ENCODE assay signal across 8 cellular contexts in genomic region chr1:32741067-32741416, GRCh38. TPM values are rescaled to one million over a fixed set of nuclear protein-coding genes. Genes with fewer than 3 reads are reported as not detected.
A peak's percentile ranks its signal among the peaks of the same experiment; 100 is the strongest.
DNase-seq lines count a peak whose midpoint lies in the region; ATAC-seq, FAIRE-seq and TF ChIP-seq lines count a peak whose summit lies in the region.

No MANE protein-coding gene starts in this region.

- H3K27me3 ChIP-seq in GM12878 (replicated peaks in 1 of 2; ENCODE audit: control insufficient read depth in 2 of 2, insufficient read depth in 2 of 2, low read length in 1 of 2) (peaks cover 5 to 11% of the 10 kb centered on the region in 2 experiments), left lung (peaks cover 0 to 30% of the 10 kb centered on the region in 2 donors), testis (no peaks in the 10 kb centered on the region)

- H3K27ac ChIP-seq in GM12878 (ENCODE audit: control insufficient read depth, insufficient read depth) (no peak overlapping the region), left lung (peak overlapping the region; percentile 53 to 56), testis (peak overlapping the region in 1 of 2 donors; percentile 80), caudate nucleus (ENCODE audit: low read depth, low read length) (no peak overlapping the region)

- no TSS peak for BruUV-seq in GM12878 (replicated peaks; lab: Mats Ljungman, UMichigan)

- TF ChIP-seq CTCF in GM12878 (IDR thresholded peaks at IDR 0.05 in 2 of 3, conservative IDR thresholded peaks at IDR 0.05 in 1 of 3; ENCODE audit: control insufficient read depth in 2 of 3, extremely low read depth in 1 of 3, insufficient read depth in 1 of 3, low read depth in 3 of 3, low read length in 3 of 3) (no peak), left lung (IDR thresholded peaks at IDR 0.05) (no peak), testis (IDR thresholded peaks at IDR 0.05) (no peak)

- RAD21 ChIA-PET in GM12878 (lab: Charles Lee; ENCODE audit: unreplicated experiment), result no interaction called here

- 0 out of 2 replicates have a peak overlapping the region, but pooled peaks have one; percentile 10 for H3K9ac ChIP-seq in GM12878 (ENCODE audit: control insufficient read depth, insufficient read depth, low read length)

- DNase-seq in NCI-H1417 (lab: John Stamatoyannopoulos, UW) (peak in 2 of 3 experiments; percentile 26 to 39), NCI-H1417 treated with DMSO at 0.1 percent for 48 hours (lab: John Stamatoyannopoulos, UW) (no peak), GM12878 (ENCODE audit: low read depth, low spot score) (no peak), left lung (no peak), testis (no peak), caudate nucleus (lab: John Stamatoyannopoulos, UW) (no peak), NCI-H128 (lab: John Stamatoyannopoulos, UW; ENCODE audit: unreplicated experiment) (no peak)
- no peak for DNase-seq in stimulated activated naive CD4-positive, alpha-beta T cell (lab: John Stamatoyannopoulos, UW)

- SMC1A ChIA-PET in GM12878 (lab: Charles Lee; ENCODE audit: uncharacterized antibody, unreplicated experiment), result no interaction called here

- ATAC-seq in GM12878 (no peak), left lung (no peak)

- no peaks in the 10 kb centered on the region for H3K4me1 ChIP-seq in GM12878 (ENCODE audit: control insufficient read depth, insufficient read depth, low read length)
- peaks cover 10 to 23% of the 10 kb centered on the region in 2 donors for H3K4me1 ChIP-seq in left lung
- H3K4me1 ChIP-seq in testis, result peaks cover 23% of the 10 kb centered on the region

- no peak for TF ChIP-seq RAD21 in GM12878 (IDR thresholded peaks at IDR 0.05; ENCODE audit: insufficient read depth, low read depth, low read length)

- in situ Hi-C loops in GM12878 (cut with MboI), result no loop called here

- no peaks in the 10 kb centered on the region for H3K9me3 ChIP-seq in GM12878 (replicated peaks; ENCODE audit: control insufficient read depth, insufficient read depth, low read length)
- no peaks in the 10 kb centered on the region for H3K9me3 ChIP-seq in left lung
- no peaks in the 10 kb centered on the region for H3K9me3 ChIP-seq in testis

- WGBS in GM12878 (ENCODE audit: insufficient coverage, insufficient replicate concordance, low lambda C conversion rate, missing lambda C conversion rate), result 55% methylated on average over 10 of the region's 10 CpGs
- 19 to 35% methylated on average over 8 to 10 of the region's 10 CpGs for WGBS in testis, 2 donors

- H4K20me1 ChIP-seq in GM12878 (ENCODE audit: control insufficient read depth, insufficient read depth), result no peaks in the 10 kb centered on the region

- no peaks in the 10 kb centered on the region for H3K36me3 ChIP-seq in GM12878 (ENCODE audit: control insufficient read depth in 2 of 2, insufficient read depth in 2 of 2, low read length in 1 of 2)
- H3K36me3 ChIP-seq in left lung, result no peaks in the 10 kb centered on the region
- H3K36me3 ChIP-seq in testis (ENCODE audit: low read depth, missing control alignments), result no peaks in the 10 kb centered on the region

- no peak for FAIRE-seq in GM12878 (lab: Jason Lieb, UNC)

- no peaks in the 10 kb centered on the region for H3K79me2 ChIP-seq in GM12878 (ENCODE audit: control insufficient read depth, insufficient read depth, low read length)

- TF ChIP-seq EP300 in GM12878 (IDR thresholded peaks at IDR 0.05; ENCODE audit: borderline replicate concordance in 1 of 2, control insufficient read depth in 1 of 2, low read depth in 2 of 2, low read length in 2 of 2), result no peak

- TF ChIP-seq POLR2A in GM12878 (IDR thresholded peaks at IDR 0.05; ENCODE audit: low read depth, low read length), result no peak
- TF ChIP-seq POLR2A in testis (IDR thresholded peaks at IDR 0.05), result no peak

- H3K4me3 ChIP-seq in GM12878 (peak overlapping the region; percentile 50; the same call in 1 of the 2 replicates), left lung (peak overlapping the region; percentile 49 to 64), testis (peak overlapping the region; percentile 65 to 67)

- CTCF ChIA-PET in GM12878 (lab: Yijun Ruan, JAX), result interaction anchor here (0.6 kb wide), 1 partner anchor 38 kb away, joined by 3 read pairs; no protein-coding TSS in a partner anchor

- peak overlapping the region; percentile 52 for H3K4me2 ChIP-seq in GM12878 (ENCODE audit: control insufficient read depth, insufficient read depth)

- H2AFZ ChIP-seq in GM12878 (ENCODE audit: control insufficient read depth, low read depth, low read length), result no peak overlapping the region

- intact Hi-C loops in GM12878 (cut with micrococcal nuclease; ENCODE audit: unreplicated experiment), result no loop called here
- intact Hi-C loops in left lung (cut with DNase I), result no loop called here
- intact Hi-C loops in testis (cut with DNase I; ENCODE audit: low total_unique reads), result no loop called here

- POLR2A ChIA-PET in GM12878 (lab: Charles Lee), result no interaction called here

TF ChIP-seq in GM12878, 131 proteins besides CTCF, POLR2A, EP300 and RAD21:
- no peak for TF ChIP-seq HDGF (IDR thresholded peaks at IDR 0.05)
- no peak for TF ChIP-seq GATAD2B (conservative IDR thresholded peaks at IDR 0.05; ENCODE audit: low read depth)
- TF ChIP-seq, protein P1, sequence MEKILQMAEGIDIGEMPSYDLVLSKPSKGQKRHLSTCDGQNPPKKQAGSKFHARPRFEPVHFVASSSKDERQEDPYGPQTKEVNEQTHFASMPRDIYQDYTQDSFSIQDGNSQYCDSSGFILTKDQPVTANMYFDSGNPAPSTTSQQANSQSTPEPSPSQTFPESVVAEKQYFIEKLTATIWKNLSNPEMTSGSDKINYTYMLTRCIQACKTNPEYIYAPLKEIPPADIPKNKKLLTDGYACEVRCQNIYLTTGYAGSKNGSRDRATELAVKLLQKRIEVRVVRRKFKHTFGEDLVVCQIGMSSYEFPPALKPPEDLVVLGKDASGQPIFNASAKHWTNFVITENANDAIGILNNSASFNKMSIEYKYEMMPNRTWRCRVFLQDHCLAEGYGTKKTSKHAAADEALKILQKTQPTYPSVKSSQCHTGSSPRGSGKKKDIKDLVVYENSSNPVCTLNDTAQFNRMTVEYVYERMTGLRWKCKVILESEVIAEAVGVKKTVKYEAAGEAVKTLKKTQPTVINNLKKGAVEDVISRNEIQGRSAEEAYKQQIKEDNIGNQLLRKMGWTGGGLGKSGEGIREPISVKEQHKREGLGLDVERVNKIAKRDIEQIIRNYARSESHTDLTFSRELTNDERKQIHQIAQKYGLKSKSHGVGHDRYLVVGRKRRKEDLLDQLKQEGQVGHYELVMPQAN (conservative IDR thresholded peaks at IDR 0.05), result no peak
- no peak for TF ChIP-seq MAX (IDR thresholded peaks at IDR 0.05; ENCODE audit: low read depth, low read length)
- no peak for TF ChIP-seq KDM1A (IDR thresholded peaks at IDR 0.05; ENCODE audit: borderline replicate concordance)
- no peak for TF ChIP-seq ZSCAN29 (IDR thresholded peaks at IDR 0.05)
- TF ChIP-seq RELA (IDR thresholded peaks at IDR 0.05; ENCODE audit: borderline replicate concordance, partially characterized antibody), result no peak
TF ChIP-seq in GM12878: peak in this region for 0.

RNA-seq across cellular contexts. Expression of gene SYNC, which starts 38.5 kb away (rescaled TPM):
- total RNA-seq in GM12878 (2013; cell fraction: nucleolus; rRNA removed), result 1.8 TPM in 1 of 2 replicates, not detected in the other
- 0.27 TPM in 1 of 2 replicates, not detected in the other for total RNA-seq in GM12878 (2014; rRNA removed)
- total RNA-seq in GM12878 (2014; rRNA removed; fragmentation: Illumina TruSeq; extraction: Trizol), result 0.04 TPM in 1 of 2 replicates, not detected in the other
- not detected in 2 replicates for total RNA-seq in GM12878 (2021)
- not detected for polyA plus RNA-seq in GM12878 (2011; ENCODE audit: low read depth)
- polyA plus RNA-seq in GM12878 (2011; rRNA removed), result 0.05 TPM in 1 of 2 replicates, not detected in the other
- not detected in 2 replicates for polyA plus RNA-seq in GM12878 (2011; cell fraction: cytosol; rRNA removed)
- not detected in 2 replicates for polyA plus RNA-seq in GM12878 (2011; cell fraction: nucleus; rRNA removed)
- not detected in 2 replicates for polyA plus RNA-seq in GM12878 (2012)
- 0.05 TPM in 1 of 2 replicates, not detected in the other for polyA plus RNA-seq in GM12878 (2014; fragmentation: Illumina TruSeq; extraction: Trizol)
- polyA plus RNA-seq in GM12878 (2014; fragmentation: Nextera tagmentation; extraction: Ambion mirVana), result not detected
- not detected in 2 replicates for polyA plus RNA-seq in GM12878 (2014; rRNA removed)
- polyA plus RNA-seq in GM12878 (2016; fragmentation: Nextera tagmentation; extraction: Ambion mirVana), result under 1 TPM in 1 of 2 experiments, not detected in 1; 0.12 TPM
- not detected in 2 replicates for polyA minus RNA-seq in GM12878 (2011; rRNA and poly(A)+ RNA removed)
- polyA minus RNA-seq in GM12878 (2011; cell fraction: cytosol; rRNA and poly(A)+ RNA removed), result not detected in 2 replicates
- polyA minus RNA-seq in GM12878 (2011; cell fraction: nucleus; rRNA and poly(A)+ RNA removed), result not detected in 2 replicates
- 10 to 100 TPM; 11.9 to 19.9 TPM for total RNA-seq in left lung
- total RNA-seq in testis, result 10 to 100 TPM in 1 of 2 donors, 1 to 10 TPM in 1; 9.0 to 11.8 TPM
- 12.4 TPM for polyA plus RNA-seq in testis (ENCODE audit: insufficient read depth, low read depth, low replicate concordance)

Comparison
In these comparisons a context has a peak if more than half of its experiments do, and no peak if none do; other contexts are left out.
1. DNase-seq: peak in NCI-H1417 (2 of 3); none in NCI-H1417 treated with DMSO at 0.1 percent for 48 hours (single experiment), GM12878 (single experiment), left lung (0 of 2), testis (single experiment), caudate nucleus (0 of 61), stimulated activated naive CD4-positive, alpha-beta T cell (0 of 6) and NCI-H128 (single experiment).
2. H3K27ac ChIP-seq: peak in left lung (2 of 2); none in GM12878 (single experiment) and caudate nucleus (single experiment).
3. Peak in every context shown above with its lines, with median percentiles within 50 percentile points of each other: H3K4me3 ChIP-seq.